Comparison of ENCODE assay signal across 1 cellular context in genomic region chr19:58476498-58477015, GRCh38.
A peak's percentile ranks its signal among the peaks of the same experiment; 100 is the strongest.
TF ChIP-seq lines count a peak whose summit lies in the region.

No MANE protein-coding gene starts in this region.

TF ChIP-seq in A549, 52 proteins besides CTCF, POLR2A, EP300 and RAD21:
- TF ChIP-seq RFX5 (IDR thresholded peaks at IDR 0.05) (no peak), FOSB (CRISPR knock-in tag; IDR thresholded peaks at IDR 0.05) (no peak), TFCP2L1 (CRISPR knock-in tag; IDR thresholded peaks at IDR 0.05) (0 out of 2 replicates have a peak, but pooled peaks have one; percentile 25), TP53 (CRISPR knock-in tag; IDR thresholded peaks at IDR 0.05) (peak; percentile 76; the same call in 1 of the 2 replicates), HOXA7 (CRISPR knock-in tag; IDR thresholded peaks at IDR 0.05) (peak; percentile 10; the same call in 1 of the 2 replicates), HMGXB4 (CRISPR knock-in tag; IDR thresholded peaks at IDR 0.05; ENCODE audit: borderline replicate concordance) (0 out of 2 replicates have a peak, but pooled peaks have one; percentile 61)
- TF ChIP-seq, protein P1, sequence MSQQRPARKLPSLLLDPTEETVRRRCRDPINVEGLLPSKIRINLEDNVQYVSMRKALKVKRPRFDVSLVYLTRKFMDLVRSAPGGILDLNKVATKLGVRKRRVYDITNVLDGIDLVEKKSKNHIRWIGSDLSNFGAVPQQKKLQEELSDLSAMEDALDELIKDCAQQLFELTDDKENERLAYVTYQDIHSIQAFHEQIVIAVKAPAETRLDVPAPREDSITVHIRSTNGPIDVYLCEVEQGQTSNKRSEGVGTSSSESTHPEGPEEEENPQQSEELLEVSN (IDR thresholded peaks at IDR 0.05; ENCODE audit: borderline replicate concordance, low read depth): peak; percentile 29; the same call in 1 of the 2 replicates
